27 cellular contexts compared by ENCODE assay signal in the genomic region with DNA sequence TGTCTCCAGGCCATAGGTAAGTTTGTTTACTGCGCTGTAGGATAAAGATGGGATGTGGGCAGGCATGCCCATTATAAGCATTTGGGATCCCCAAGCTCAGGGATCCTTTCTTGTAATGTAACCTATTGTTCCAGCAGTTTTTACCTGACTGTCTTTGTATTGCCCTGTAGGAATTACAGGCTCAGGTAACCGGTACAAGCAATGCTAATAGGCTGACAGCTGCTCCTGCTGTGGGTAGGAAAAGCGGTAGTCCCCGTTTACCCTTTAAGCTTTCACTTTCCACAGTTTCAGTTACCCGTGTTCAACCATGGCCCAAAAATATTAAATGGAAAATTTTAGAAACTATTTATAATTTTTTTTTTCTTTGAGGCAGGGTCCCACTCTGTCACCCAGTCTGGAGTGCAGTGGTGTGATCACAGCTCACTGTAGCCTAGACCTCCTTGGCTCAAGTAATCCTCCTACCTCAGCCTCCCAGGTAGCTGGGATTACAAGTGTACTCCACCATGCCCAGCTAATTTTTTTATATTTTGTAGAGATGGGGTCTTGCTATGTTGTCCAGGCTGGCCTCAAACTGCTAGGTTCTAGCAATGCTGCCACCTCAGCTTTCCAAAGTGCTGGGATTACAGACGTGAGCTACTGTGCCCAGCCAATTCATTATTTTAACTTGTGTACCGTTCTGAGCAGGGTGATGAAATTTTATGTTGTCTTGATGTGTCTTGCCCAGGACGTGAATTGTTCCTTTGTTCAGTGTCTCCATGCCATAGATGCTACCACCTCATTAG.
A peak's percentile ranks its signal among the peaks of the same experiment; 100 is the strongest.
DNase-seq lines count a peak whose midpoint lies in the region; ATAC-seq lines count a peak whose summit lies in the region.
"Had no signal": no experiment of that assay in that cellular context is flagged by ENCODE, and none has a peak within 500 bp of the region (broad histone marks: within the 10 kb centered on the region; RNA-seq: fewer than 3 reads in every experiment).

No MANE protein-coding gene starts in this region.

- H3K9me3 ChIP-seq in mesenchymal stem cell (ENCODE audit: control insufficient read depth, low read length), result no peaks in the 10 kb centered on the region
- H3K9me3 ChIP-seq: body of pancreas, suprapubic skin, vagina had no signal

- H3K14ac ChIP-seq in mesenchymal stem cell (ENCODE audit: low read length in 2 of 2), result no peak overlapping the region

- H4K91ac ChIP-seq in mesenchymal stem cell (ENCODE audit: low read length), result no peak overlapping the region

- peak; percentile 22 for ATAC-seq in GM19395 (IDR thresholded peaks at IDR 0.05; ENCODE audit: unreplicated experiment)
- ATAC-seq in HG02973 (IDR thresholded peaks at IDR 0.05; ENCODE audit: unreplicated experiment), result no peak
- ATAC-seq: body of pancreas; heart right ventricle; left colon; naive thymus-derived CD8-positive, alpha-beta T cell; stimulated activated effector memory CD8-positive, alpha-beta T cell treated with anti-CD3 and anti-CD28 coated beads, Interleukin-12 subunit alpha, Interleukin-12 subunit beta, amount 100 ng/mL, for 72 hours had no signal

- 94% methylated on average over 7 of the region's 8 CpGs for WGBS in mesenchymal stem cell

- H2BK120ac ChIP-seq in mesenchymal stem cell (ENCODE audit: low read depth, low read length), result no peak overlapping the region

- no peak overlapping the region for H2AK5ac ChIP-seq in mesenchymal stem cell (ENCODE audit: low read length, severe bottlenecking)

- H3K9ac ChIP-seq in mesenchymal stem cell (ENCODE audit: low read length), result no peak overlapping the region

- no peak overlapping the region for H3K27ac ChIP-seq in mesenchymal stem cell (ENCODE audit: low read length, poor library complexity, severe bottlenecking)
- H3K27ac ChIP-seq: body of pancreas, heart right ventricle, SK-N-MC, suprapubic skin, vagina had no signal

- no peak overlapping the region for H2BK5ac ChIP-seq in mesenchymal stem cell (ENCODE audit: low read depth, low read length, poor library complexity, severe bottlenecking)

- no peak overlapping the region for H3K4me3 ChIP-seq in mesenchymal stem cell (ENCODE audit: insufficient read depth in 1 of 2, low read depth in 1 of 2, low read length in 2 of 2)
- H3K4me3 ChIP-seq: body of pancreas, heart right ventricle, SK-N-MC, smooth muscle cell, suprapubic skin, vagina had no signal

- no peak overlapping the region for H4K8ac ChIP-seq in mesenchymal stem cell (ENCODE audit: low read length)

- peak; percentile 20 for DNase-seq in D341Med (ENCODE audit: low spot score)
- peak; percentile 84 for DNase-seq in NCI-H69 (lab: John Stamatoyannopoulos, UW)
- DNase-seq in iPS-NIHi11 (ENCODE audit: low spot score), result peak; percentile 20
- DNase-seq in mucosa of gallbladder (ENCODE audit: low spot score), result no peak
- no peak for DNase-seq in mesenchymal stem cell
- DNase-seq: activated CD4-positive, alpha-beta T cell treated with anti-CD3 and anti-CD28 coated beads for 4 hours; activated CD8-positive, alpha-beta memory T cell treated with anti-CD3 and anti-CD28 coated beads for 24 hours; activated T-cell treated with anti-CD3 and anti-CD28 coated beads, Interleukin-2, amount 50 U/mL, for 1 hour; body of pancreas; effector memory CD4-positive, alpha-beta T cell; EL; GOT3; heart right ventricle; left colon; mesendoderm; naive thymus-derived CD8-positive, alpha-beta T cell; NCI-H1092 treated with DMSO at 0.1 percent for 48 hours; NCI-H187 treated with DMSO at 0.1 percent for 48 hours; NCI-H446 treated with DMSO at 0.1 percent for 48 hours; NK-92 treated with Interleukin-12 subunit alpha and Interleukin-12 subunit beta, amount 100 ng/mL, for 24 hours had no signal

- H3K79me1 ChIP-seq in mesenchymal stem cell (replicated peaks; ENCODE audit: low read length, poor library complexity, severe bottlenecking), result peaks cover 36% of the 10 kb centered on the region

- no peak overlapping the region for H3K18ac ChIP-seq in mesenchymal stem cell (ENCODE audit: low read depth in 1 of 2, low read length in 2 of 2)

- no peaks in the 10 kb centered on the region for H3K27me3 ChIP-seq in mesenchymal stem cell (ENCODE audit: control insufficient read depth in 1 of 2, insufficient read depth in 1 of 2, low read length in 2 of 2)
- H3K27me3 ChIP-seq: body of pancreas, heart right ventricle, suprapubic skin, vagina had no signal

- no peak overlapping the region for H3K4ac ChIP-seq in mesenchymal stem cell (ENCODE audit: low read depth in 1 of 2, low read length in 2 of 2)

- H2BK12ac ChIP-seq in mesenchymal stem cell (ENCODE audit: low read length in 2 of 2), result no peak overlapping the region

- peaks cover 1% of the 10 kb centered on the region for H3K4me1 ChIP-seq in mesenchymal stem cell (ENCODE audit: control insufficient read depth, insufficient read depth, low read depth, low read length)

- H2BK15ac ChIP-seq in mesenchymal stem cell (ENCODE audit: low read depth, poor library complexity, severe bottlenecking), result no peak overlapping the region

- H2AFZ ChIP-seq in mesenchymal stem cell (ENCODE audit: low read depth, low read length), result no peak overlapping the region

- no peak overlapping the region for H3K4me2 ChIP-seq in mesenchymal stem cell (ENCODE audit: low read length, poor library complexity, severe bottlenecking)
- H3K4me2 ChIP-seq: smooth muscle cell had no signal

- H3K36me3 ChIP-seq in mesenchymal stem cell (ENCODE audit: control insufficient read depth in 1 of 2, insufficient read depth in 2 of 2, low read depth in 1 of 2, low read length in 2 of 2), result no peaks in the 10 kb centered on the region
- H3K36me3 ChIP-seq: heart right ventricle, suprapubic skin, vagina had no signal

- no peak overlapping the region for H3K23ac ChIP-seq in mesenchymal stem cell (ENCODE audit: low read length in 2 of 2)

Comparison
In these comparisons a context has a peak if more than half of its experiments do, and no peak if none do; other contexts are left out.
1. DNase-seq: peak in D341Med (single experiment), NCI-H69 (single experiment) and iPS-NIHi11 (single experiment); none in mucosa of gallbladder (single experiment) and mesenchymal stem cell (single experiment).